Comparison of ENCODE assay signal across 33 cellular contexts in the genomic region with DNA sequence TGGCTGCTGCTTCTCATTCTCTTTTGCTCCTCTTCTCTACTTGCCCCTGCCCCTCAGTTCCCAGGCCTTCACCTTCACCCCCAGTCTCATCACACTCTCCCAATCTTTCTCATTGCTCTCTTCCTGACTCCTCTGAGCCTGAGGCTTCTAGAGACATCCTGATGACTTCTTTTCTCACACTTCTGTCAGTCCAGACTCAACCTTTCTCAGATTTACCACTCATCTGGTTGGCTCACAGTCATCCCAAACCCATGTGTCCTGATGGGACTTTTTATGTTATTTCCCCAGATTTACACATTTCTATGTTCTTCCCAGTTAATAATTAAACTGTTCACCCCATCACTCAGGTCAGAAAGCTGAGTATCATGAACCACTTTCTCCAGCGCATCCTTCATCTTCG.
DNase-seq lines count a peak whose midpoint lies in the region; ATAC-seq lines count a peak whose summit lies in the region.
"Had no signal": no experiment of that assay in that cellular context is flagged by ENCODE, and none has a peak within 500 bp of the region (broad histone marks: within the 10 kb centered on the region; RNA-seq: fewer than 3 reads in every experiment).

No MANE protein-coding gene starts in this region.

- H3K9me3 Mint-ChIP-seq in naive thymus-derived CD8-positive, alpha-beta T cell: peaks cover 0 to 34% (median 9%) of the 10 kb centered on the region in 9 donors
- H3K9me3 Mint-ChIP-seq: activated naive CD4-positive, alpha-beta T cell treated with anti-CD3 and anti-CD28 coated beads, Interleukin-2, amount 50 U/mL, for 24 hours had no signal

- no peaks in the 10 kb centered on the region for H3K9me3 ChIP-seq in HAP-1
- H3K9me3 ChIP-seq: ascending aorta, lower lobe of right lung, mucosa of descending colon, upper lobe of left lung had no signal

- H3K36me3 Mint-ChIP-seq in naive thymus-derived CD8-positive, alpha-beta T cell: peaks cover 0 to 20% (median 5%) of the 10 kb centered on the region in 3 donors

- H3K4me1 ChIP-seq in HAP-1: peaks cover 36% of the 10 kb centered on the region
- H3K4me1 ChIP-seq: ascending aorta, foreskin keratinocyte, right atrium auricular region had no signal

- no peaks in the 10 kb centered on the region for H3K36me3 ChIP-seq in HAP-1 (replicated peaks)
- H3K36me3 ChIP-seq: ascending aorta, esophagus muscularis mucosa, heart right ventricle, lower lobe of right lung, right atrium auricular region, upper lobe of left lung had no signal

- peaks cover 18 to 35% (median 30%) of the 10 kb centered on the region in 4 donors for H3K4me1 Mint-ChIP-seq in naive thymus-derived CD8-positive, alpha-beta T cell

- POLR2A ChIA-PET in naive thymus-derived CD8-positive, alpha-beta T cell (lab: Charles Lee): no interaction called here

- DNase-seq in naive thymus-derived CD8-positive, alpha-beta T cell: no peak
- DNase-seq in amniotic stem cell (lab: John Stamatoyannopoulos, UW) (no peak), HAP-1 (ENCODE audit: low spot score in 2 of 2) (no peak), NCI-H1048 (lab: John Stamatoyannopoulos, UW) (no peak)
- DNase-seq: activated CD4-positive, alpha-beta T cell treated with anti-CD3 and anti-CD28 coated beads, Interleukin-2, amount 50 U/mL, for 48 hours; activated CD8-positive, alpha-beta memory T cell treated with anti-CD3 and anti-CD28 coated beads, Interleukin-2, amount 50 U/mL, for 48 hours; Calu3; cortex of kidney; DMS79 treated with DMSO at 0.1 percent for 48 hours; foreskin keratinocyte; GF-D8; heart right ventricle; KBM-7; kidney glomerular epithelial cell; lower lobe of right lung; mucosa of descending colon; NCI-H1436; NCI-H345; NCI-H774; stimulated activated CD4-positive, alpha-beta T cell treated with anti-CD3 and anti-CD28 coated beads, Interleukin-1b, Interleukin-23, amount 100 ng/mL, for 48 hours; substantia nigra; upper lobe of left lung had no signal

- H3K27ac Mint-ChIP-seq in naive thymus-derived CD8-positive, alpha-beta T cell: peak overlapping the region in 7 of 10 donors; percentile 1 to 82 (median 30)
- H3K27ac Mint-ChIP-seq: activated naive CD4-positive, alpha-beta T cell treated with anti-CD3 and anti-CD28 coated beads, Interleukin-2, amount 50 U/mL, for 24 hours; activated T-helper 17 cell treated with anti-CD3 and anti-CD28 coated beads, Interleukin-2, amount 50 U/mL, for 72 hours had no signal

- H3K27me3 ChIP-seq in HAP-1 (ENCODE audit: low read depth): no peaks in the 10 kb centered on the region
- H3K27me3 ChIP-seq: ascending aorta; BLaER1 treated with 17β-estradiol and CSF1 and Interleukin-3, amounts not matched to agents 10 nM and 100 nM; esophagus muscularis mucosa; foreskin keratinocyte; heart right ventricle; right atrium auricular region; upper lobe of left lung had no signal

- in situ Hi-C loops in HAP-1 (cut with MboI; ENCODE audit: low sequenced_read_pairs): loop anchor here (25.0 kb wide), 1 partner anchor 125 kb away; no protein-coding TSS in a partner anchor

- H3K4me3 ChIP-seq in HAP-1: no peak overlapping the region
- H3K4me3 ChIP-seq: ascending aorta; BLaER1 treated with 17β-estradiol and CSF1 and Interleukin-3, amounts not matched to agents 10 nM and 100 nM; esophagus muscularis mucosa; heart right ventricle; lower lobe of right lung; mucosa of descending colon; right atrium auricular region; smooth muscle cell; upper lobe of left lung had no signal

- H3K4me3 Mint-ChIP-seq in naive thymus-derived CD8-positive, alpha-beta T cell: no peak overlapping the region
- H3K4me3 Mint-ChIP-seq: activated naive CD4-positive, alpha-beta T cell treated with anti-CD3 and anti-CD28 coated beads, Interleukin-2, amount 50 U/mL, for 24 hours; activated T-helper 17 cell treated with anti-CD3 and anti-CD28 coated beads, Interleukin-2, amount 50 U/mL, for 72 hours had no signal

- no peaks in the 10 kb centered on the region for H3K27me3 Mint-ChIP-seq in naive thymus-derived CD8-positive, alpha-beta T cell
- H3K27me3 Mint-ChIP-seq: activated naive CD4-positive, alpha-beta T cell treated with anti-CD3 and anti-CD28 coated beads, Interleukin-2, amount 50 U/mL, for 24 hours; activated T-helper 17 cell treated with anti-CD3 and anti-CD28 coated beads, Interleukin-2, amount 50 U/mL, for 72 hours had no signal

- ATAC-seq in GM18867 (IDR thresholded peaks at IDR 0.05; ENCODE audit: unreplicated experiment): peak; percentile 36
- peak; percentile 71 for ATAC-seq in HG02588 (IDR thresholded peaks at IDR 0.05; ENCODE audit: unreplicated experiment)
- ATAC-seq in HG03432 (IDR thresholded peaks at IDR 0.05; ENCODE audit: unreplicated experiment): peak; percentile 38
- no peak for ATAC-seq in naive thymus-derived CD8-positive, alpha-beta T cell
- ATAC-seq: activated CD4-positive, CD25-positive, alpha-beta regulatory T cell treated with anti-CD3 and anti-CD28 coated beads, Interleukin-2, amount 50 U/mL, for 24 hours; activated T-helper 17 cell treated with anti-CD3 and anti-CD28 coated beads, Interleukin-2, amount 50 U/mL, for 72 hours; foreskin keratinocyte; heart right ventricle; lower lobe of right lung; mucosa of descending colon had no signal

Comparison
In these comparisons a context has a peak if more than half of its experiments do, and no peak if none do; other contexts are left out.
1. ATAC-seq: peak in GM18867 (single experiment), HG02588 (single experiment) and HG03432 (single experiment); none in naive thymus-derived CD8-positive, alpha-beta T cell (0 of 2).